In genomic region chr18:10351858-10352257, GRCh38 we compare ENCODE assay signal across 18 cellular contexts.
"Had no signal": no experiment of that assay in that cellular context is flagged by ENCODE, and none has a peak within 500 bp of the region (broad histone marks: within the 10 kb centered on the region; RNA-seq: fewer than 3 reads in every experiment).

No MANE protein-coding gene starts in this region.

- H3K4me3 ChIP-seq: body of pancreas, dorsolateral prefrontal cortex, hepatocyte, upper lobe of right lung had no signal

- H3K27me3 ChIP-seq: body of pancreas, dorsolateral prefrontal cortex, hepatocyte, upper lobe of right lung had no signal

- H3K9me3 ChIP-seq: body of pancreas, upper lobe of right lung had no signal

- H3K27ac ChIP-seq: body of pancreas, hepatocyte, upper lobe of right lung had no signal

- H3K79me2 ChIP-seq: hepatocyte had no signal

- H3K4me2 ChIP-seq: hepatocyte had no signal

- DNase-seq: activated CD4-positive, alpha-beta T cell treated with anti-CD3 and anti-CD28 coated beads for 1 hour; activated CD4-positive, alpha-beta T cell treated with anti-CD3 and anti-CD28 coated beads, Interleukin-2, amount 50 U/mL, for 1 hour; activated CD8-positive, alpha-beta T cell treated with anti-CD3 and anti-CD28 coated beads, Interleukin-2, amount 10 ng/mL, durations not matched to agents 7 days and 5 days; activated gamma-delta T cell treated with Interleukin-2 at 50 U/mL for 16 hours; activated T-cell treated with anti-CD3 and anti-CD28 coated beads, Interleukin-2, amount 50 U/mL, for 1 hour; anterior cingulate cortex; caudate nucleus; dorsolateral prefrontal cortex; effector memory CD8-positive, alpha-beta T cell; mesenchymal stem cell; nephron progenitor cell; stimulated activated CD4-positive, alpha-beta T cell treated with anti-CD3 and anti-CD28 coated beads, Interleukin-4, amount 100 ng/mL, for 24 hours; stimulated activated naive CD4-positive, alpha-beta T cell treated with Interleukin-2 at 50 U/mL for 16 hours; T-helper 1 cell; upper lobe of right lung had no signal

- ATAC-seq: activated CD8-positive, alpha-beta T cell treated with anti-CD3 and anti-CD28 coated beads, Interleukin-2, amount 10 ng/mL, durations not matched to agents 7 days and 5 days; body of pancreas; effector memory CD8-positive, alpha-beta T cell; esophagus mucosa had no signal

- H2AFZ ChIP-seq: hepatocyte had no signal

- H3K36me3 ChIP-seq: upper lobe of right lung had no signal
